In genomic region chr1:184859381-184860105, GRCh38 we compare ENCODE assay signal across 16 cellular contexts.
A peak's percentile ranks its signal among the peaks of the same experiment; 100 is the strongest.
DNase-seq lines count a peak whose midpoint lies in the region; ATAC-seq lines count a peak whose summit lies in the region.
"Had no signal": no experiment of that assay in that cellular context is flagged by ENCODE, and none has a peak within 500 bp of the region (broad histone marks: within the 10 kb centered on the region; RNA-seq: fewer than 3 reads in every experiment).

No MANE protein-coding gene starts in this region.

- CTCF ChIA-PET in T-cell (lab: Charles Lee): interaction anchor here in 1 of 2 donors (1.0 kb wide), 1 partner anchor 40 kb away, joined by 6 read pairs; no protein-coding TSS in a partner anchor

- no peak overlapping the region for H3K4me3 Mint-ChIP-seq in T-cell
- H3K4me3 Mint-ChIP-seq: activated T-cell treated with anti-CD3 and anti-CD28 coated beads, Interleukin-2, amount 50 U/mL, for 4 hours had no signal

- H3K36me3 ChIP-seq in skeletal muscle tissue (ENCODE audit: control insufficient read depth in 3 of 3, insufficient read depth in 3 of 3, low read length in 3 of 3): no peaks in the 10 kb centered on the region

- no peak overlapping the region for H3K27ac Mint-ChIP-seq in T-cell

- DNase-seq in glomerular visceral epithelial cell (ENCODE audit: extremely low spot score): no peak
- no peak for DNase-seq in T-cell
- DNase-seq in NCI-H146 (lab: John Stamatoyannopoulos, UW): no peak
- DNase-seq: activated CD4-positive, alpha-beta T cell treated with anti-CD3 and anti-CD28 coated beads for 4 hours; activated T-cell treated with anti-CD3 and anti-CD28 coated beads, Interleukin-2, amount 50 U/mL, for 4 hours; aorta; NCI-H1417; NCI-H446; PC-9 had no signal

- POLR2A ChIA-PET in T-cell (lab: Charles Lee): interaction anchor here (0.5 to 1.8 kb wide), 2 partner anchors 18 to 790 kb away, joined by 4 to 9 read pairs; no protein-coding TSS in a partner anchor

- H3K27ac ChIP-seq in skeletal muscle tissue (ENCODE audit: low read depth, low read length): peak overlapping the region; percentile 10
- H3K27ac ChIP-seq: C4-2B, PC-9 had no signal

- H3K36me3 Mint-ChIP-seq in T-cell: peaks cover 14% of the 10 kb centered on the region

- peaks cover 19 to 32% (median 21%) of the 10 kb centered on the region in 3 donors for H3K4me1 ChIP-seq in skeletal muscle tissue (ENCODE audit: control insufficient read depth in 3 of 3, insufficient read depth in 3 of 3, low read length in 3 of 3)

- H3K9ac ChIP-seq in skeletal muscle tissue (ENCODE audit: low read depth in 1 of 3, low read length in 3 of 3): no peak overlapping the region

- H3K4me1 Mint-ChIP-seq in T-cell: peaks cover 0 to 11% (median 9%) of the 10 kb centered on the region in 3 donors

- peak; percentile 60 for ATAC-seq in GM19395 (IDR thresholded peaks at IDR 0.05; ENCODE audit: unreplicated experiment)
- ATAC-seq in HG02759 (IDR thresholded peaks at IDR 0.05; ENCODE audit: unreplicated experiment): peak; percentile 51
- peak; percentile 68 for ATAC-seq in HG03520 (IDR thresholded peaks at IDR 0.05; ENCODE audit: unreplicated experiment)
- no peak for ATAC-seq in T-cell (replicated peaks in 1 of 4)
- ATAC-seq: activated T-cell treated with anti-CD3 and anti-CD28 coated beads, Interleukin-2, amount 50 U/mL, for 4 hours; HepG2 had no signal

- H3K9me3 ChIP-seq in skeletal muscle tissue (ENCODE audit: control insufficient read depth in 3 of 3, low read length in 3 of 3): no peaks in the 10 kb centered on the region

- H3K27me3 Mint-ChIP-seq in T-cell: peaks cover 0 to 4% of the 10 kb centered on the region in 2 donors

- no peaks in the 10 kb centered on the region for H3K27me3 ChIP-seq in skeletal muscle tissue (ENCODE audit: control insufficient read depth in 3 of 3, insufficient read depth in 3 of 3, low read length in 3 of 3)

- H3K4me3 ChIP-seq in skeletal muscle tissue (ENCODE audit: low read length in 3 of 3): no peak overlapping the region
- H3K4me3 ChIP-seq: PC-9, skin epidermis had no signal

- H3K9me3 Mint-ChIP-seq in T-cell: no peaks in the 10 kb centered on the region
- H3K9me3 Mint-ChIP-seq: activated T-cell treated with anti-CD3 and anti-CD28 coated beads, Interleukin-2, amount 50 U/mL, for 4 hours had no signal

Comparison
In these comparisons a context has a peak if more than half of its experiments do, and no peak if none do; other contexts are left out.
1. ATAC-seq: peak in GM19395 (single experiment), HG02759 (single experiment) and HG03520 (single experiment); none in T-cell (0 of 4).